ENCODE assay signal across 22 cellular contexts in genomic region chr16:46787909-46788308, GRCh38. TPM values are rescaled to one million over a fixed set of nuclear protein-coding genes. Genes with fewer than 3 reads are reported as not detected.
DNase-seq lines count a peak whose midpoint lies in the region; ATAC-seq, FAIRE-seq and TF ChIP-seq lines count a peak whose summit lies in the region.
"Had no signal": no experiment of that assay in that cellular context is flagged by ENCODE, and none has a peak within 500 bp of the region (broad histone marks: within the 10 kb centered on the region; RNA-seq: fewer than 3 reads in every experiment).

No MANE protein-coding gene starts in this region.

- no peaks in the 10 kb centered on the region for H3K4me1 ChIP-seq in A673 (ENCODE audit: insufficient read depth, low read length, poor library complexity, severe bottlenecking)

- intact Hi-C loops in A673 (cut with micrococcal nuclease; ENCODE audit: unreplicated experiment), result no loop called here

- FAIRE-seq in G401.6 (lab: Jason Lieb, UNC) (peak; percentile 64), colon (lab: Jason Lieb, UNC) (peak; percentile 18)
- FAIRE-seq: kidney had no signal

- CTCF ChIA-PET in A673 (lab: Charles Lee), result no interaction called here

- DNase-seq in MV-4-11 (lab: John Stamatoyannopoulos, UW), result peak; percentile 88
- DNase-seq in NCI-H2029 (lab: John Stamatoyannopoulos, UW), result no peak
- DNase-seq in A673 (ENCODE audit: low spot score), result no peak
- DNase-seq: activated CD4-positive, alpha-beta T cell treated with anti-CD3 and anti-CD28 coated beads, Interleukin-2, amount 10 ng/mL, durations not matched to agents 24 days and 14 days; activated naive CD4-positive, alpha-beta T cell treated with anti-CD3 and anti-CD28 coated beads, Interleukin-2, amount 50 U/mL, for 16 hours; activated T-cell treated with anti-CD3 and anti-CD28 coated beads for 4 hours; Caco-2; dorsolateral prefrontal cortex; HCEC 1CT; head of caudate nucleus; KG1; kidney; NCI-H1694; NCI-H524; nephron progenitor cell had no signal

- no peaks in the 10 kb centered on the region for H3K36me3 ChIP-seq in A673 (ENCODE audit: insufficient read depth, low read length, poor library complexity, severe bottlenecking)

- H3K27me3 ChIP-seq in A673 (replicated peaks; ENCODE audit: insufficient read depth, low read depth, low read length, poor library complexity), result no peaks in the 10 kb centered on the region
- H3K27me3 ChIP-seq: dorsolateral prefrontal cortex had no signal

- no peak overlapping the region for H3K27ac ChIP-seq in A673 (ENCODE audit: low read depth, low read length, poor library complexity, severe bottlenecking)
- H3K27ac ChIP-seq: dorsolateral prefrontal cortex, HL-60 had no signal

- H3K9me3 ChIP-seq in A673 (ENCODE audit: low read depth, low read length, poor library complexity, severe bottlenecking), result no peaks in the 10 kb centered on the region
- H3K9me3 ChIP-seq: Caco-2 had no signal

- POLR2A ChIA-PET in A673 (lab: Charles Lee; ENCODE audit: low non-redundant PET), result interaction anchor here (0.7 kb wide), 1 partner anchor 9 kb away, joined by 3 read pairs; no protein-coding TSS in a partner anchor

- no TSS peak for BruUV-seq in A673 (replicated peaks; lab: Mats Ljungman, UMichigan)

- peak; percentile 38 for ATAC-seq in GM21390 (IDR thresholded peaks at IDR 0.05; ENCODE audit: unreplicated experiment)
- no peak for ATAC-seq in HG02571 (IDR thresholded peaks at IDR 0.05; ENCODE audit: unreplicated experiment)
- ATAC-seq in HG02588 (IDR thresholded peaks at IDR 0.05; ENCODE audit: unreplicated experiment), result no peak
- ATAC-seq: esophagus mucosa had no signal

- no peak overlapping the region for H3K4me3 ChIP-seq in A673 (ENCODE audit: low read depth, low read length, poor library complexity, severe bottlenecking)
- H3K4me3 ChIP-seq: dorsolateral prefrontal cortex had no signal

- no peak for TF ChIP-seq CTCF in A673 (conservative IDR thresholded peaks at IDR 0.05; ENCODE audit: low read depth, low read length)

RNA-seq across cellular contexts. Expression of gene MYLK3, which starts 39.8 kb away (rescaled TPM):
- total RNA-seq in A673 (2021), result 0.77 and 1.0 TPM in 2 replicates

RNA-seq across cellular contexts. Expression of gene C16orf87, which starts 43.1 kb away (rescaled TPM):
- total RNA-seq in A673 (2021), result 27.1 and 30.5 TPM in 2 replicates
